Comparison of ENCODE assay signal across 31 cellular contexts in the genomic region with DNA sequence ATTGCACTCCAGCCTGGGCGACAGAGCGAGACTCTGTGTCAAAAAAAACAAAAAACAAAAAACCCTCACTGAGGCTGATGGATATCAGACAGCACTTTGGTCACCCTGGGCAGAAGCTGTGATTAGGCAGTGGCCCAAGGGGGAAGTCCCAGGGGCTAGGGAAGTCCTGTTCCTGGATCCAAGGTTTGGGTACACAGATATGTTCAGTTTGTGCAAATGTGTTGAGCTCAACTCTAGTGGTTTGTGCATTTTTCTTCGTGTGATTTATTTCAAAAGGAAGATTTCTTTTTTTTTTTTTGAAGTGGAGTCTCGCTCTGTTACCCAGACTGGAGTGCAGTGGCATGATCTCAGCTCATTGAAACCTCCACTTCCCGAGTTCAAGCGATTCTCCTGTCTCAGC. TPM values are rescaled to one million over a fixed set of nuclear protein-coding genes. Genes with fewer than 3 reads are reported as not detected.
"Had no signal": no experiment of that assay in that cellular context is flagged by ENCODE, and none has a peak within 500 bp of the region (broad histone marks: within the 10 kb centered on the region; RNA-seq: fewer than 3 reads in every experiment).

No MANE protein-coding gene starts in this region.

- FAIRE-seq: astrocyte, bronchial epithelial cell had no signal

- H3K4me1 ChIP-seq: esophagus squamous epithelium, gastroesophageal sphincter, heart right ventricle had no signal

- H3K9me3 ChIP-seq: esophagus squamous epithelium, gastroesophageal sphincter had no signal

- DNase-seq: activated B cell treated with CpG ODN at 0.5 μM for 24 hours; activated CD4-positive, alpha-beta T cell treated with anti-CD3 and anti-CD28 coated beads for 48 hours; activated CD4-positive, alpha-beta T cell treated with anti-CD3 and anti-CD28 coated beads, Interleukin-2, amount 50 U/mL, for 1 hour; activated CD4-positive, alpha-beta T cell treated with anti-CD3 and anti-CD28 coated beads, Interleukin-2, amount 50 U/mL, for 48 hours; activated CD8-positive, alpha-beta memory T cell treated with anti-CD3 and anti-CD28 coated beads for 24 hours; activated CD8-positive, alpha-beta T cell treated with anti-CD3 and anti-CD28 coated beads for 36 hours; activated effector memory CD4-positive, alpha-beta T cell treated with Interleukin-2 at 50 U/mL for 16 hours; activated gamma-delta T cell treated with Interleukin-2 at 50 U/mL for 16 hours; activated naive CD4-positive, alpha-beta T cell treated with anti-CD3 and anti-CD28 coated beads, Interleukin-2, amount 50 U/mL, for 16 hours; activated naive CD4-positive, alpha-beta T cell treated with Interleukin-2 at 50 U/mL for 16 hours; activated T-cell treated with anti-CD3 and anti-CD28 coated beads, Interleukin-2, amount 50 U/mL, for 4 hours; amniotic stem cell; anterior cingulate cortex; brain microvascular endothelial cell; dorsolateral prefrontal cortex; effector memory CD4-positive, alpha-beta T cell; esophagus squamous epithelium; foreskin melanocyte; heart right ventricle; T-helper 17 cell; T1000; WERI-Rb-1 had no signal

- H3K27me3 ChIP-seq: brain microvascular endothelial cell, dorsolateral prefrontal cortex, esophagus squamous epithelium, gastroesophageal sphincter had no signal

- H3K4me3 ChIP-seq: coronary artery, dorsolateral prefrontal cortex, esophagus squamous epithelium, gastroesophageal sphincter, heart right ventricle had no signal

- ATAC-seq: activated CD4-positive, CD25-positive, alpha-beta regulatory T cell treated with anti-CD3 and anti-CD28 coated beads, Interleukin-2, amount 50 U/mL, for 24 hours; activated CD8-positive, alpha-beta T cell treated with anti-CD3 and anti-CD28 coated beads for 36 hours; activated T-cell treated with anti-CD3 and anti-CD28 coated beads, Interleukin-2, amount 50 U/mL, for 4 hours; activated T-helper 17 cell treated with anti-CD3 and anti-CD28 coated beads, Interleukin-2, amount 50 U/mL, for 72 hours; gastroesophageal sphincter; heart right ventricle; T-helper 17 cell had no signal

- H3K27ac ChIP-seq: brain microvascular endothelial cell, coronary artery, dorsolateral prefrontal cortex, epithelial cell of prostate, esophagus squamous epithelium, gastroesophageal sphincter, heart right ventricle, WERI-Rb-1 had no signal

- H3K36me3 ChIP-seq: brain microvascular endothelial cell, WERI-Rb-1 had no signal

RNA-seq across cellular contexts. Expression of gene MEF2B, which starts 12.3 kb away (rescaled TPM):
- total RNA-seq: fibroblast of villous mesenchyme, gastroesophageal sphincter, glomerular endothelial cell had no signal
